In genomic region chr2:26016012-26016742, GRCh38 we compare ENCODE assay signal across 25 cellular contexts. TPM values are rescaled to one million over a fixed set of nuclear protein-coding genes. Genes with fewer than 3 reads are reported as not detected.
DNase-seq lines count a peak whose midpoint lies in the region; ATAC-seq and TF ChIP-seq lines count a peak whose summit lies in the region.
"Had no signal": no experiment of that assay in that cellular context is flagged by ENCODE, and none has a peak within 500 bp of the region (broad histone marks: within the 10 kb centered on the region; RNA-seq: fewer than 3 reads in every experiment).

No MANE protein-coding gene starts in this region.

- peaks cover 31 to 55% (median 39%) of the 10 kb centered on the region in 3 donors for H3K4me1 ChIP-seq in skeletal muscle tissue (ENCODE audit: control insufficient read depth in 3 of 3, insufficient read depth in 3 of 3, low read length in 3 of 3)

- DNase-seq in activated effector memory CD4-positive, alpha-beta T cell treated with anti-CD3 and anti-CD28 coated beads, Interleukin-2, amount 50 U/mL, for 16 hours: peak; percentile 31
- DNase-seq in activated effector memory CD4-positive, alpha-beta T cell treated with Interleukin-2 at 50 U/mL for 16 hours: no peak
- peak; percentile 55 for DNase-seq in fibroblast of pulmonary artery (ENCODE audit: low read depth)
- DNase-seq in kidney glomerular epithelial cell (lab: John Stamatoyannopoulos, UW): no peak
- no peak for DNase-seq in NCI-H69 (lab: John Stamatoyannopoulos, UW)
- no peak for DNase-seq in stimulated activated naive CD8-positive, alpha-beta T cell treated with anti-CD3 and anti-CD28 coated beads, Interleukin-15, Interleukin-2, amounts not matched to agents 100 U/mL and 50 U/mL, for 24 hours
- DNase-seq: activated CD4-positive, alpha-beta memory T cell treated with anti-CD3 and anti-CD28 coated beads for 36 hours; activated gamma-delta T cell; dermis blood vessel endothelial cell; DMS79; Karpas-422; naive B cell; NCI-H1694 treated with DMSO at 0.1 percent for 48 hours; NCI-H2171 treated with DMSO at 0.1 percent for 48 hours; occipital lobe; right cardiac atrium; Right ventricle myocardium superior; substantia nigra; T1000 had no signal

- H3K27ac ChIP-seq in skeletal muscle tissue (ENCODE audit: low read depth, low read length): peak overlapping the region; percentile 77
- H3K27ac ChIP-seq: 22Rv1, cardiac muscle cell, gastroesophageal sphincter had no signal

- H3K4me3 ChIP-seq in fibroblast of pulmonary artery (replicated peaks; ENCODE audit: low read depth, low read length) (no peak overlapping the region), skeletal muscle tissue (ENCODE audit: low read length in 3 of 3) (no peak overlapping the region)
- H3K4me3 ChIP-seq: cardiac muscle cell, gastroesophageal sphincter, GM12878 had no signal

- H3K36me3 ChIP-seq in skeletal muscle tissue (ENCODE audit: control insufficient read depth in 3 of 3, insufficient read depth in 3 of 3, low read length in 3 of 3): no peaks in the 10 kb centered on the region
- H3K36me3 ChIP-seq: cardiac muscle cell, gastroesophageal sphincter had no signal

- no peaks in the 10 kb centered on the region for H3K27me3 ChIP-seq in skeletal muscle tissue (ENCODE audit: control insufficient read depth in 3 of 3, insufficient read depth in 3 of 3, low read length in 3 of 3)
- H3K27me3 ChIP-seq: gastroesophageal sphincter had no signal

- no peak overlapping the region for H3K9ac ChIP-seq in skeletal muscle tissue (ENCODE audit: low read depth in 1 of 3, low read length in 3 of 3)

- ATAC-seq in GM21737 (IDR thresholded peaks at IDR 0.05; ENCODE audit: unreplicated experiment): no peak
- ATAC-seq in stimulated activated naive CD8-positive, alpha-beta T cell treated with anti-CD3 and anti-CD28 coated beads, Interleukin-15, Interleukin-2, amounts not matched to agents 100 U/mL and 50 U/mL, for 24 hours: no peak
- ATAC-seq: gastroesophageal sphincter, GM12878, right cardiac atrium had no signal

- TF ChIP-seq CTCF in fibroblast of pulmonary artery (IDR thresholded peaks at IDR 0.05; ENCODE audit: low read length, missing control alignments): no peak

- no peaks in the 10 kb centered on the region for H3K9me3 ChIP-seq in skeletal muscle tissue (ENCODE audit: control insufficient read depth in 3 of 3, low read length in 3 of 3)
- H3K9me3 ChIP-seq: gastroesophageal sphincter had no signal

RNA-seq across cellular contexts. Expression of gene RAB10, which starts 17.7 kb away (rescaled TPM):
- total RNA-seq in skeletal muscle tissue: 49.1 TPM

RNA-seq across cellular contexts. Expression of gene KIF3C, which starts 33.9 kb away (rescaled TPM):
- total RNA-seq in skeletal muscle tissue: 3.7 TPM

Comparison
In these comparisons a context has a peak if more than half of its experiments do, and no peak if none do; other contexts are left out.
1. DNase-seq: peak in activated effector memory CD4-positive, alpha-beta T cell treated with anti-CD3 and anti-CD28 coated beads, Interleukin-2, amount 50 U/mL, for 16 hours (single experiment) and fibroblast of pulmonary artery (single experiment); none in activated effector memory CD4-positive, alpha-beta T cell treated with Interleukin-2 at 50 U/mL for 16 hours (single experiment), kidney glomerular epithelial cell (single experiment), NCI-H69 (single experiment) and stimulated activated naive CD8-positive, alpha-beta T cell treated with anti-CD3 and anti-CD28 coated beads, Interleukin-15, Interleukin-2, amounts not matched to agents 100 U/mL and 50 U/mL, for 24 hours (single experiment).